ENCODE assay signal across 10 cellular contexts in genomic region chr4:78568640-78569261, GRCh38. TPM values are rescaled to one million over a fixed set of nuclear protein-coding genes. Genes with fewer than 3 reads are reported as not detected.
A peak's percentile ranks its signal among the peaks of the same experiment; 100 is the strongest.
DNase-seq lines count a peak whose midpoint lies in the region; ATAC-seq and TF ChIP-seq lines count a peak whose summit lies in the region.
"Had no signal": no experiment of that assay in that cellular context is flagged by ENCODE, and none has a peak within 500 bp of the region (broad histone marks: within the 10 kb centered on the region; RNA-seq: fewer than 3 reads in every experiment).

No MANE protein-coding gene starts in this region.

- H3K4me2 ChIP-seq in PC-3 (ENCODE audit: low read length) = peak overlapping the region; percentile 71

- H3K4me3 ChIP-seq in Caco-2 (ENCODE audit: low read depth, low read length) = no peak overlapping the region
- H3K4me3 ChIP-seq in PC-3 (ENCODE audit: low read length) = peak overlapping the region; percentile 40; the same call in 1 of the 2 replicates

- H3K9me2 ChIP-seq in PC-3 (replicated peaks; ENCODE audit: low read length) = no peaks in the 10 kb centered on the region

- in situ Hi-C loops in KBM-7 (cut with MboI; ENCODE audit: low pct_unique_long_range_greater_than_20kb, low sequenced_read_pairs) = no loop called here

- no peaks in the 10 kb centered on the region for H3K9me3 Mint-ChIP-seq in Caco-2 (ENCODE audit: unreplicated experiment)
- H3K9me3 Mint-ChIP-seq in effector memory CD8-positive, alpha-beta T cell = no peaks in the 10 kb centered on the region
- H3K9me3 Mint-ChIP-seq: activated T-cell treated with anti-CD3 and anti-CD28 coated beads, Interleukin-2, amount 50 U/mL, for 4 hours; nephron had no signal

- peak; percentile 72 for ATAC-seq in GM21825 (IDR thresholded peaks at IDR 0.05; ENCODE audit: unreplicated experiment)
- no peak for ATAC-seq in PC-3
- no peak for ATAC-seq in effector memory CD8-positive, alpha-beta T cell (replicated peaks)
- ATAC-seq: activated T-cell treated with anti-CD3 and anti-CD28 coated beads, Interleukin-2, amount 50 U/mL, for 4 hours had no signal

- H3K9me3 ChIP-seq in Caco-2 (no peaks in the 10 kb centered on the region), PC-3 (ENCODE audit: low read length) (no peaks in the 10 kb centered on the region)

- H3K36me3 Mint-ChIP-seq in Caco-2 (ENCODE audit: insufficient read depth, unreplicated experiment) = peaks cover 96% of the 10 kb centered on the region
- no peaks in the 10 kb centered on the region for H3K36me3 Mint-ChIP-seq in effector memory CD8-positive, alpha-beta T cell (ENCODE audit: insufficient read depth)

- DNase-seq in Caco-2 = peak in 1 of 2 experiments; percentile 48
- no peak for DNase-seq in PC-3
- peak; percentile 32 for DNase-seq in kidney tubule cell (ENCODE audit: low spot score)
- no peak for DNase-seq in NCI-H1105 treated with DMSO at 0.1 percent for 48 hours (lab: John Stamatoyannopoulos, UW)
- no peak for DNase-seq in SHP77 (lab: John Stamatoyannopoulos, UW)
- no peak for DNase-seq in effector memory CD8-positive, alpha-beta T cell
- no peak for DNase-seq in KBM-7
- DNase-seq: activated T-cell treated with anti-CD3 and anti-CD28 coated beads, Interleukin-2, amount 50 U/mL, for 4 hours had no signal

- peaks cover 40% of the 10 kb centered on the region for H3K4me1 Mint-ChIP-seq in Caco-2 (ENCODE audit: low read depth, unreplicated experiment)
- no peaks in the 10 kb centered on the region for H3K4me1 Mint-ChIP-seq in effector memory CD8-positive, alpha-beta T cell (ENCODE audit: low read depth in 2 of 2)
- H3K4me1 Mint-ChIP-seq: nephron had no signal

- TF ChIP-seq CTCF in Caco-2 (IDR thresholded peaks at IDR 0.05; ENCODE audit: insufficient read depth in 1 of 2, low read depth in 1 of 2, low read length in 1 of 2, severe bottlenecking in 1 of 2, unreplicated experiment in 1 of 2) (no peak), PC-3 (conservative IDR thresholded peaks at IDR 0.05; ENCODE audit: low read depth, low read length) (peak; percentile 10; the same call in 1 of the 2 replicates)

- H2AFZ ChIP-seq in PC-3 (ENCODE audit: low read length) = no peak overlapping the region

- no TSS peak for BruUV-seq in Caco-2 (replicated peaks; lab: Mats Ljungman, UMichigan)
- TSS peak; percentile 79 for BruUV-seq in PC-3 (replicated peaks; lab: Mats Ljungman, UMichigan)

- H3K36me3 ChIP-seq in Caco-2 (ENCODE audit: control insufficient read depth, insufficient read depth, low read length) (0 out of 2 replicates have a peak, but pooled peaks cover 3% of the 10 kb centered on the region), PC-3 (ENCODE audit: low read depth, low read length) (peaks cover 23% of the 10 kb centered on the region)

- peak overlapping the region; percentile 49 for H3K27ac ChIP-seq in PC-3 (ENCODE audit: low read length)

- peaks cover 51% of the 10 kb centered on the region for H3K79me2 ChIP-seq in PC-3 (ENCODE audit: low read length)

- H3K4me1 ChIP-seq in Caco-2 = peaks cover 70% of the 10 kb centered on the region
- peaks cover 54% of the 10 kb centered on the region for H3K4me1 ChIP-seq in PC-3 (ENCODE audit: insufficient read depth, low read length)

- H3K27ac Mint-ChIP-seq in Caco-2 (ENCODE audit: unreplicated experiment) = peak overlapping the region; percentile 85
- no peak overlapping the region for H3K27ac Mint-ChIP-seq in effector memory CD8-positive, alpha-beta T cell

- intact Hi-C loops in Caco-2 (cut with micrococcal nuclease; ENCODE audit: unreplicated experiment) = loop anchor here (1.0 to 5.0 kb wide), 3 partner anchors 7 to 1084 kb away; partner anchors contain the start of gene FRAS1
- intact Hi-C loops in PC-3 (cut with micrococcal nuclease) = loop anchor here (1.0 to 5.0 kb wide), 3 partner anchors 16 to 511 kb away; partner anchors contain the start of gene FRAS1

- no peaks in the 10 kb centered on the region for H3K27me3 Mint-ChIP-seq in Caco-2 (ENCODE audit: insufficient read depth, unreplicated experiment)
- H3K27me3 Mint-ChIP-seq in effector memory CD8-positive, alpha-beta T cell = peaks cover 32 to 55% of the 10 kb centered on the region in 2 donors

- H3K4me3 Mint-ChIP-seq in Caco-2 (ENCODE audit: unreplicated experiment) = no peak overlapping the region
- no peak overlapping the region for H3K4me3 Mint-ChIP-seq in effector memory CD8-positive, alpha-beta T cell
- H3K4me3 Mint-ChIP-seq: activated T-cell treated with anti-CD3 and anti-CD28 coated beads, Interleukin-2, amount 50 U/mL, for 4 hours; nephron had no signal

- CTCF ChIA-PET in Caco-2 (lab: Charles Lee) (no interaction called here), PC-3 (lab: Charles Lee) (interaction anchor here (1.0 kb wide), 1 partner anchor 509 kb away, joined by 4 read pairs; no protein-coding TSS in a partner anchor)

- no peaks in the 10 kb centered on the region for H4K20me1 ChIP-seq in PC-3 (ENCODE audit: low read length)

- peaks cover 3% of the 10 kb centered on the region for H3F3A ChIP-seq in PC-3 (ENCODE audit: low read length, unreplicated experiment)

- H3K27me3 ChIP-seq in Caco-2 (replicated peaks; ENCODE audit: control insufficient read depth, insufficient read depth, low read length) (no peaks in the 10 kb centered on the region), PC-3 (ENCODE audit: low read length) (no peaks in the 10 kb centered on the region)

- H3K9ac ChIP-seq in PC-3 (ENCODE audit: low read length) = no peak overlapping the region

- POLR2A ChIA-PET in Caco-2 (lab: Charles Lee) (interaction anchor here (0.6 to 4.5 kb wide), 4 partner anchors 10 to 435 kb away, joined by 3 to 48 read pairs (median 6); partner anchors contain the start of gene ANXA3), PC-3 (lab: Charles Lee; ENCODE audit: unreplicated experiment) (no interaction called here)

RNA-seq across cellular contexts. Expression of gene ANXA3, which starts 17.2 kb away (rescaled TPM):
- 327 and 361 TPM in 2 replicates for total RNA-seq in Caco-2 (2022)
- 223 and 263 TPM in 2 replicates for total RNA-seq in PC-3 (2014; rRNA removed)
